Comparison of ENCODE assay signal across 1 cellular context in the genomic region with DNA sequence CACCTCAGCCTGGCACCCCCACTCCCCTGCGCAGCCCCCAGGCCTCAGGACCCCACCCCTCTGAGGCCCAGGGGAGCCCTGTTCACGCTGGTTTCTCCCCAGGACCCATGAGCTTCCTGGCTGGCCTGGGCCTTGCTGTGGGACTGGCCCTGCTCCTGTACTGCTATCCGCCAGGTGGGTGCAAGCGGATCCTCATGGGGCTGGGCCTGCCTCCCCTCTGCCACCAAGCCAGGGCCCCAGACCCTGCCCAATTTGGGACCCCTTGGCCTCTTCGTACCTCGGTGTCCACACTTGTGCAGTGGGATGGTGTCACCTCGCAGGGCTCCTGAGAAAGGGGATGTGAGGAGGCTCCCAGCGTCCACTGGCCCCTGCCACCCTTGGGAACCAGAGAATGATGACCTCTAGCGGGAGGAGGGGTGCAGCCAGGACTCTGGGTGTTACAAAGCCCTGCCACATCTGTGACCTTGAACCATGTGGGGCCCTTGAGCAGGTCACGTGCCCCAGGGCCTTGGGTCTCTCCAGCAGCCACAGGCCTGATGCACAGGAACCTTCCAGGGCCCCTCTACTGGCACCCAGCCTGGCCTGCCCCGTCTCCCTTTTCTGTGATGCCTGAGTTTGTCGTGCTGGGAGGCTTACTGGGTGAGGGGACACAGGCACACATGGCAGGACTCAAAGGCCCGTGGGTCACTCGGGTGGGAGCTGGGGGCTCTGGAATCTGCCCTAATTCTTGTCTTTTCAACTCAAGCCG.
TF ChIP-seq lines count a peak whose summit lies in the region.

No MANE protein-coding gene starts in this region.

TF ChIP-seq in HepG2, 621 proteins besides CTCF, POLR2A, EP300 and RAD21 (continued from another document and continues in another):
- TF ChIP-seq, protein P1, sequence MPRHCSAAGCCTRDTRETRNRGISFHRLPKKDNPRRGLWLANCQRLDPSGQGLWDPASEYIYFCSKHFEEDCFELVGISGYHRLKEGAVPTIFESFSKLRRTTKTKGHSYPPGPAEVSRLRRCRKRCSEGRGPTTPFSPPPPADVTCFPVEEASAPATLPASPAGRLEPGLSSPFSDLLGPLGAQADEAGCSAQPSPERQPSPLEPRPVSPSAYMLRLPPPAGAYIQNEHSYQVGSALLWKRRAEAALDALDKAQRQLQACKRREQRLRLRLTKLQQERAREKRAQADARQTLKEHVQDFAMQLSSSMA (CRISPR knock-in tag; IDR thresholded peaks at IDR 0.05) = peak; percentile 63; the same call in 1 of the 2 replicates
- TF ChIP-seq RBM39 (IDR thresholded peaks at IDR 0.05; ENCODE audit: low read depth, low read length, poor library complexity, severe bottlenecking) = peak; percentile 48
- no peak for TF ChIP-seq STAT5B (CRISPR knock-in tag; IDR thresholded peaks at IDR 0.05)
- TF ChIP-seq THYN1 (CRISPR knock-in tag; IDR thresholded peaks at IDR 0.05; ENCODE audit: borderline replicate concordance, low read depth) = no peak
- TF ChIP-seq ZNF556 (CRISPR knock-in tag; IDR thresholded peaks at IDR 0.05; ENCODE audit: borderline replicate concordance) = 0 out of 2 replicates have a peak, but pooled peaks have one; percentile 48
- TF ChIP-seq KDM6A (CRISPR knock-in tag; IDR thresholded peaks at IDR 0.05; ENCODE audit: low read depth) = peak; percentile 67
- no peak for TF ChIP-seq SUZ12 (IDR thresholded peaks at IDR 0.05; ENCODE audit: low read depth, low read length)
- TF ChIP-seq TBX3 (IDR thresholded peaks at IDR 0.05; ENCODE audit: borderline replicate concordance) = no peak
- TF ChIP-seq SRSF9 (IDR thresholded peaks at IDR 0.05; ENCODE audit: borderline replicate concordance, insufficient read depth, low read depth, low read length, poor library complexity, severe bottlenecking) = no peak
- TF ChIP-seq ZNF7 (CRISPR knock-in tag; IDR thresholded peaks at IDR 0.05) = no peak
- no peak; the same call in 1 of the 2 replicates for TF ChIP-seq ZNF510 (CRISPR knock-in tag; IDR thresholded peaks at IDR 0.05; ENCODE audit: low read depth)
- TF ChIP-seq, protein P2, sequence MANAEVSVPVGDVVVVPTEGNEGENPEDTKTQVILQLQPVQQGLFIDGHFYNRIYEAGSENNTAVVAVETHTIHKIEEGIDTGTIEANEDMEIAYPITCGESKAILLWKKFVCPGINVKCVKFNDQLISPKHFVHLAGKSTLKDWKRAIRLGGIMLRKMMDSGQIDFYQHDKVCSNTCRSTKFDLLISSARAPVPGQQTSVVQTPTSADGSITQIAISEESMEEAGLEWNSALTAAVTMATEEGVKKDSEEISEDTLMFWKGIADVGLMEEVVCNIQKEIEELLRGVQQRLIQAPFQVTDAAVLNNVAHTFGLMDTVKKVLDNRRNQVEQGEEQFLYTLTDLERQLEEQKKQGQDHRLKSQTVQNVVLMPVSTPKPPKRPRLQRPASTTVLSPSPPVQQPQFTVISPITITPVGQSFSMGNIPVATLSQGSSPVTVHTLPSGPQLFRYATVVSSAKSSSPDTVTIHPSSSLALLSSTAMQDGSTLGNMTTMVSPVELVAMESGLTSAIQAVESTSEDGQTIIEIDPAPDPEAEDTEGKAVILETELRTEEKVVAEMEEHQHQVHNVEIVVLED (CRISPR knock-in tag; IDR thresholded peaks at IDR 0.05; ENCODE audit: borderline replicate concordance) = 0 out of 2 replicates have a peak, but pooled peaks have one; percentile 17
- peak; percentile 40; the same call in 1 of the 2 replicates for TF ChIP-seq SP2 (CRISPR knock-in tag; IDR thresholded peaks at IDR 0.05)
- no peak for TF ChIP-seq KLF15 (CRISPR knock-in tag; IDR thresholded peaks at IDR 0.05; ENCODE audit: borderline replicate concordance)
- peak; percentile 79 for TF ChIP-seq FOXA3 (CRISPR knock-in tag; IDR thresholded peaks at IDR 0.05)
- TF ChIP-seq, protein P3, sequence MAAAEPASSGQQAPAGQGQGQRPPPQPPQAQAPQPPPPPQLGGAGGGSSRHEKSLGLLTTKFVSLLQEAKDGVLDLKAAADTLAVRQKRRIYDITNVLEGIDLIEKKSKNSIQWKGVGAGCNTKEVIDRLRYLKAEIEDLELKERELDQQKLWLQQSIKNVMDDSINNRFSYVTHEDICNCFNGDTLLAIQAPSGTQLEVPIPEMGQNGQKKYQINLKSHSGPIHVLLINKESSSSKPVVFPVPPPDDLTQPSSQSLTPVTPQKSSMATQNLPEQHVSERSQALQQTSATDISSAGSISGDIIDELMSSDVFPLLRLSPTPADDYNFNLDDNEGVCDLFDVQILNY (CRISPR knock-in tag; conservative IDR thresholded peaks at IDR 0.05) = no peak
- TF ChIP-seq ZSCAN22 (CRISPR knock-in tag; IDR thresholded peaks at IDR 0.05) = peak; percentile 60; the same call in 1 of the 2 replicates
- TF ChIP-seq TARDBP (CRISPR knock-in tag; IDR thresholded peaks at IDR 0.05) = peak; percentile 91
- TF ChIP-seq ZNF367 (CRISPR knock-in tag; IDR thresholded peaks at IDR 0.05; ENCODE audit: borderline replicate concordance) = no peak
- no peak for TF ChIP-seq ZNF569 (CRISPR knock-in tag; IDR thresholded peaks at IDR 0.05; ENCODE audit: borderline replicate concordance)
- 0 out of 2 replicates have a peak, but pooled peaks have one; percentile 47 for TF ChIP-seq SRY (CRISPR knock-in tag; IDR thresholded peaks at IDR 0.05)
- no peak for TF ChIP-seq ZNF670 (CRISPR knock-in tag; IDR thresholded peaks at IDR 0.05; ENCODE audit: borderline replicate concordance)
- TF ChIP-seq ZNF558 (CRISPR knock-in tag; IDR thresholded peaks at IDR 0.05; ENCODE audit: borderline replicate concordance) = no peak
- TF ChIP-seq, protein P4, sequence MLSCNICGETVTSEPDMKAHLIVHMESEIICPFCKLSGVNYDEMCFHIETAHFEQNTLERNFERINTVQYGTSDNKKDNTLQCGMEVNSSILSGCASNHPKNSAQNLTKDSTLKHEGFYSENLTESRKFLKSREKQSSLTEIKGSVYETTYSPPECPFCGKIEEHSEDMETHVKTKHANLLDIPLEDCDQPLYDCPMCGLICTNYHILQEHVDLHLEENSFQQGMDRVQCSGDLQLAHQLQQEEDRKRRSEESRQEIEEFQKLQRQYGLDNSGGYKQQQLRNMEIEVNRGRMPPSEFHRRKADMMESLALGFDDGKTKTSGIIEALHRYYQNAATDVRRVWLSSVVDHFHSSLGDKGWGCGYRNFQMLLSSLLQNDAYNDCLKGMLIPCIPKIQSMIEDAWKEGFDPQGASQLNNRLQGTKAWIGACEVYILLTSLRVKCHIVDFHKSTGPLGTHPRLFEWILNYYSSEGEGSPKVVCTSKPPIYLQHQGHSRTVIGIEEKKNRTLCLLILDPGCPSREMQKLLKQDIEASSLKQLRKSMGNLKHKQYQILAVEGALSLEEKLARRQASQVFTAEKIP (CRISPR knock-in tag; IDR thresholded peaks at IDR 0.05; ENCODE audit: borderline replicate concordance) = no peak
- TF ChIP-seq DMAP1 (CRISPR knock-in tag; IDR thresholded peaks at IDR 0.05) = peak; percentile 80
- 0 out of 2 replicates have a peak, but pooled peaks have one; percentile 9 for TF ChIP-seq ZNF264 (CRISPR knock-in tag; IDR thresholded peaks at IDR 0.05)
- TF ChIP-seq ZNF326 (CRISPR knock-in tag; IDR thresholded peaks at IDR 0.05; ENCODE audit: borderline replicate concordance) = no peak
- TF ChIP-seq REXO4 (CRISPR knock-in tag; IDR thresholded peaks at IDR 0.05; ENCODE audit: borderline replicate concordance) = no peak
- TF ChIP-seq HOXA5 (CRISPR knock-in tag; IDR thresholded peaks at IDR 0.05) = peak; percentile 53; the same call in 1 of the 2 replicates
- TF ChIP-seq ZNF777 (CRISPR knock-in tag; IDR thresholded peaks at IDR 0.05) = no peak
- TF ChIP-seq, protein P5, sequence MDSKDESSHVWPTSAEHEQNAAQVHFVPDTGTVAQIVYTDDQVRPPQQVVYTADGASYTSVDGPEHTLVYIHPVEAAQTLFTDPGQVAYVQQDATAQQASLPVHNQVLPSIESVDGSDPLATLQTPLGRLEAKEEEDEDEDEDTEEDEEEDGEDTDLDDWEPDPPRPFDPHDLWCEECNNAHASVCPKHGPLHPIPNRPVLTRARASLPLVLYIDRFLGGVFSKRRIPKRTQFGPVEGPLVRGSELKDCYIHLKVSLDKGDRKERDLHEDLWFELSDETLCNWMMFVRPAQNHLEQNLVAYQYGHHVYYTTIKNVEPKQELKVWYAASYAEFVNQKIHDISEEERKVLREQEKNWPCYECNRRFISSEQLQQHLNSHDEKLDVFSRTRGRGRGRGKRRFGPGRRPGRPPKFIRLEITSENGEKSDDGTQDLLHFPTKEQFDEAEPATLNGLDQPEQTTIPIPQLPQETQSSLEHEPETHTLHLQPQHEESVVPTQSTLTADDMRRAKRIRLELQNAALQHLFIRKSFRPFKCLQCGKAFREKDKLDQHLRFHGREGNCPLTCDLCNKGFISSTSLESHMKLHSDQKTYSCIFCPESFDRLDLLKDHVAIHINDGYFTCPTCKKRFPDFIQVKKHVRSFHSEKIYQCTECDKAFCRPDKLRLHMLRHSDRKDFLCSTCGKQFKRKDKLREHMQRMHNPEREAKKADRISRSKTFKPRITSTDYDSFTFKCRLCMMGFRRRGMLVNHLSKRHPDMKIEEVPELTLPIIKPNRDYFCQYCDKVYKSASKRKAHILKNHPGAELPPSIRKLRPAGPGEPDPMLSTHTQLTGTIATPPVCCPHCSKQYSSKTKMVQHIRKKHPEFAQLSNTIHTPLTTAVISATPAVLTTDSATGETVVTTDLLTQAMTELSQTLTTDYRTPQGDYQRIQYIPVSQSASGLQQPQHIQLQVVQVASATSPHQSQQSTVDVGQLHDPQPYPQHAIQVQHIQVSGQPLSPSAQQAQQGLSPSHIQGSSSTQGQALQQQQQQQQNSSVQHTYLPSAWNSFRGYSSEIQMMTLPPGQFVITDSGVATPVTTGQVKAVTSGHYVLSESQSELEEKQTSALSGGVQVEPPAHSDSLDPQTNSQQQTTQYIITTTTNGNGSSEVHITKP (CRISPR knock-in tag; IDR thresholded peaks at IDR 0.05; ENCODE audit: low read depth) = no peak
- TF ChIP-seq ZNF891 (CRISPR knock-in tag; IDR thresholded peaks at IDR 0.05) = 0 out of 2 replicates have a peak, but pooled peaks have one; percentile 20
- no peak for TF ChIP-seq JDP2 (CRISPR knock-in tag; IDR thresholded peaks at IDR 0.05; ENCODE audit: borderline replicate concordance)
- no peak for TF ChIP-seq HNRNPLL (IDR thresholded peaks at IDR 0.05; ENCODE audit: low read depth, low read length, poor library complexity, severe bottlenecking)
- TF ChIP-seq HMG20B (CRISPR knock-in tag; conservative IDR thresholded peaks at IDR 0.05) = 0 out of 2 replicates have a peak, but pooled peaks have one; percentile 17
- TF ChIP-seq, protein P6, sequence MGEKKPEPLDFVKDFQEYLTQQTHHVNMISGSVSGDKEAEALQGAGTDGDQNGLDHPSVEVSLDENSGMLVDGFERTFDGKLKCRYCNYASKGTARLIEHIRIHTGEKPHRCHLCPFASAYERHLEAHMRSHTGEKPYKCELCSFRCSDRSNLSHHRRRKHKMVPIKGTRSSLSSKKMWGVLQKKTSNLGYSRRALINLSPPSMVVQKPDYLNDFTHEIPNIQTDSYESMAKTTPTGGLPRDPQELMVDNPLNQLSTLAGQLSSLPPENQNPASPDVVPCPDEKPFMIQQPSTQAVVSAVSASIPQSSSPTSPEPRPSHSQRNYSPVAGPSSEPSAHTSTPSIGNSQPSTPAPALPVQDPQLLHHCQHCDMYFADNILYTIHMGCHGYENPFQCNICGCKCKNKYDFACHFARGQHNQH (CRISPR knock-in tag; IDR thresholded peaks at IDR 0.05) = peak; percentile 83
- peak; percentile 86 for TF ChIP-seq KAT8 (CRISPR knock-in tag; IDR thresholded peaks at IDR 0.05)
- TF ChIP-seq, protein P7, sequence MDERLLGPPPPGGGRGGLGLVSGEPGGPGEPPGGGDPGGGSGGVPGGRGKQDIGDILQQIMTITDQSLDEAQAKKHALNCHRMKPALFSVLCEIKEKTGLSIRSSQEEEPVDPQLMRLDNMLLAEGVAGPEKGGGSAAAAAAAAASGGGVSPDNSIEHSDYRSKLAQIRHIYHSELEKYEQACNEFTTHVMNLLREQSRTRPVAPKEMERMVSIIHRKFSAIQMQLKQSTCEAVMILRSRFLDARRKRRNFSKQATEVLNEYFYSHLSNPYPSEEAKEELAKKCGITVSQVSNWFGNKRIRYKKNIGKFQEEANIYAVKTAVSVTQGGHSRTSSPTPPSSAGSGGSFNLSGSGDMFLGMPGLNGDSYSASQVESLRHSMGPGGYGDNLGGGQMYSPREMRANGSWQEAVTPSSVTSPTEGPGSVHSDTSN (CRISPR knock-in tag; IDR thresholded peaks at IDR 0.05) = no peak
- TF ChIP-seq MTA1 (CRISPR knock-in tag; IDR thresholded peaks at IDR 0.05; ENCODE audit: borderline replicate concordance) = peak; percentile 95
- peak; percentile 95 for TF ChIP-seq REPIN1 (CRISPR knock-in tag; IDR thresholded peaks at IDR 0.05; ENCODE audit: borderline replicate concordance, low read depth)
- peak; percentile 78 for TF ChIP-seq POGZ (CRISPR knock-in tag; IDR thresholded peaks at IDR 0.05)
- peak; percentile 47; the same call in 1 of the 2 replicates for TF ChIP-seq RCOR2 (CRISPR knock-in tag; IDR thresholded peaks at IDR 0.05)
- TF ChIP-seq, protein P8, sequence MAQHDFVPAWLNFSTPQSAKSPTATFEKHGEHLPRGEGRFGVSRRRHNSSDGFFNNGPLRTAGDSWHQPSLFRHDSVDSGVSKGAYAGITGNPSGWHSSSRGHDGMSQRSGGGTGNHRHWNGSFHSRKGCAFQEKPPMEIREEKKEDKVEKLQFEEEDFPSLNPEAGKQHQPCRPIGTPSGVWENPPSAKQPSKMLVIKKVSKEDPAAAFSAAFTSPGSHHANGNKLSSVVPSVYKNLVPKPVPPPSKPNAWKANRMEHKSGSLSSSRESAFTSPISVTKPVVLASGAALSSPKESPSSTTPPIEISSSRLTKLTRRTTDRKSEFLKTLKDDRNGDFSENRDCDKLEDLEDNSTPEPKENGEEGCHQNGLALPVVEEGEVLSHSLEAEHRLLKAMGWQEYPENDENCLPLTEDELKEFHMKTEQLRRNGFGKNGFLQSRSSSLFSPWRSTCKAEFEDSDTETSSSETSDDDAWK (CRISPR knock-in tag; IDR thresholded peaks at IDR 0.05) = no peak
- TF ChIP-seq ZNF780A (CRISPR knock-in tag; IDR thresholded peaks at IDR 0.05) = no peak
- peak; percentile 85 for TF ChIP-seq ZNF121 (CRISPR knock-in tag; IDR thresholded peaks at IDR 0.05)
- TF ChIP-seq KDM3A (CRISPR knock-in tag; IDR thresholded peaks at IDR 0.05; ENCODE audit: low read depth) = peak; percentile 83
- TF ChIP-seq ADNP (CRISPR knock-in tag; IDR thresholded peaks at IDR 0.05) = no peak
- no peak for TF ChIP-seq ZNF138 (CRISPR knock-in tag; IDR thresholded peaks at IDR 0.05; ENCODE audit: low read depth)
- no peak for TF ChIP-seq ATAD3A (CRISPR knock-in tag; IDR thresholded peaks at IDR 0.05)
- no peak for TF ChIP-seq CHD2 (IDR thresholded peaks at IDR 0.05; ENCODE audit: low read depth, low read length)
- no peak for TF ChIP-seq ZNF446 (CRISPR knock-in tag; IDR thresholded peaks at IDR 0.05)
- TF ChIP-seq, protein P9, sequence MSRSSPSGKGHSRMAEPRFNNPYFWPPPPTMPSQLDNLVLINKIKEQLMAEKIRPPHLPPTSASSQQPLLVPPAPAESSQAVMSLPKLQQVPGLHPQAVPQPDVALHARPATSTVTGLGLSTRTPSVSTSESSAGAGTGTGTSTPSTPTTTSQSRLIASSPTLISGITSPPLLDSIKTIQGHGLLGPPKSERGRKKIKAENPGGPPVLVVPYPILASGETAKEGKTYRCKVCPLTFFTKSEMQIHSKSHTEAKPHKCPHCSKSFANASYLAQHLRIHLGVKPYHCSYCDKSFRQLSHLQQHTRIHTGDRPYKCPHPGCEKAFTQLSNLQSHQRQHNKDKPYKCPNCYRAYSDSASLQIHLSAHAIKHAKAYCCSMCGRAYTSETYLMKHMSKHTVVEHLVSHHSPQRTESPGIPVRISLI (CRISPR knock-in tag; IDR thresholded peaks at IDR 0.05; ENCODE audit: borderline replicate concordance) = peak; percentile 21; the same call in 1 of the 2 replicates
- TF ChIP-seq SIX4 (CRISPR knock-in tag; IDR thresholded peaks at IDR 0.05) = 0 out of 2 replicates have a peak, but pooled peaks have one; percentile 43
- no peak for TF ChIP-seq HCFC1 (IDR thresholded peaks at IDR 0.05; ENCODE audit: low read depth, low read length)
- TF ChIP-seq ZNF550 (CRISPR knock-in tag; IDR thresholded peaks at IDR 0.05; ENCODE audit: borderline replicate concordance) = no peak
